ENCODE assay signal across 29 cellular contexts in genomic region chr13:34722931-34723330, GRCh38.
"Had no signal": no experiment of that assay in that cellular context is flagged by ENCODE, and none has a peak within 500 bp of the region (broad histone marks: within the 10 kb centered on the region; RNA-seq: fewer than 3 reads in every experiment).

No MANE protein-coding gene starts in this region.

- DNase-seq: activated CD4-positive, alpha-beta memory T cell treated with anti-CD3 and anti-CD28 coated beads, Interleukin-2, amount 10 ng/mL, durations not matched to agents 7 days and 5 days; activated CD4-positive, alpha-beta T cell treated with anti-CD3 and anti-CD28 coated beads, Interleukin-2, amount 50 U/mL, for 1 hour; activated CD4-positive, CD25-positive, alpha-beta regulatory T cell; activated gamma-delta T cell treated with Interleukin-2 at 50 U/mL for 16 hours; activated naive CD4-positive, alpha-beta T cell treated with anti-CD3 and anti-CD28 coated beads, Interleukin-2, amount 50 U/mL, for 16 hours; activated naive CD8-positive, alpha-beta T cell treated with anti-CD3 and anti-CD28 coated beads, Interleukin-2, amount 10 ng/mL, durations not matched to agents 7 days and 5 days; activated T-cell treated with anti-CD3 and anti-CD28 coated beads for 4 hours; activated T-cell treated with anti-CD3 and anti-CD28 coated beads, Interleukin-2, amount 50 U/mL, for 48 hours; brain microvascular endothelial cell; IMR-90; KG1; NCI-H1048; NCI-H146; NCI-H187 treated with DMSO at 0.1 percent for 48 hours; NCI-H2081 treated with DMSO at 0.1 percent for 48 hours; NCI-H345; NCI-H510A; NCI-H748 treated with DMSO at 0.1 percent for 48 hours; RPMI8226; T-cell; T-helper 2 cell; T1000 had no signal

- H3K36me3 ChIP-seq: brain microvascular endothelial cell, cardiac muscle cell had no signal

- FAIRE-seq: astrocyte, TTC549 had no signal

- H3K4me3 ChIP-seq: cardiac muscle cell, SK-N-MC had no signal

- ATAC-seq: activated T-helper 17 cell treated with anti-CD3 and anti-CD28 coated beads, Interleukin-2, amount 50 U/mL, for 72 hours; Panc1; Right ventricle myocardium inferior; T-cell had no signal

- H3K27ac ChIP-seq: brain microvascular endothelial cell, cardiac muscle cell, SK-N-MC had no signal

- H3K27me3 ChIP-seq: brain microvascular endothelial cell, cardiac muscle cell had no signal
